Comparison of ENCODE assay signal across 23 cellular contexts in the genomic region with DNA sequence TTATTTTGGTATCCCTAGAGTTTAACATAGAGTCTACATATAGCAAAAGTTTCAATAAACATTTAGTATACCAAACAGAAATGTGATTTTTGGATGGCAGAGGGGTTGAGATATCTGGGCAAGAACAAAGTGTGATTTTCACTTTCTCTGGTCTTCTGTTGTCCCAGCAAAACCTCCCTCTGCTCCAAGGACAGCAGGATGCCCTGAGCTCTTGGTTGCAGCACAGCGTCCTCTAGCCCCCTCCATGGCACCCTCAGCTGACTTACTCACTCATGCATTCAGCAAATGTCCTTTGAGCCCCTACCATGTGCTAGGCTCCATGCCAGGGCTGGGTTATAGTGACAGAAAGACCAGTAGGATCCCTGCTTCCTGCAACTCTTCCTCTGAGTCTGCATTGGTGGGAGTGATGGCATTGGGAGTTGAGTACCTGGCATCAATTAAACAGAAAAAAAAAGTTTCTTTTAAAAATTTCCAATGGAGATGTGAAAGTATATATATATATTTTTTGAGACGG.
DNase-seq lines count a peak whose midpoint lies in the region; ATAC-seq lines count a peak whose summit lies in the region.
"Had no signal": no experiment of that assay in that cellular context is flagged by ENCODE, and none has a peak within 500 bp of the region (broad histone marks: within the 10 kb centered on the region; RNA-seq: fewer than 3 reads in every experiment).

No MANE protein-coding gene starts in this region.

- H3K4me3 ChIP-seq in BLaER1 treated with 17β-estradiol and CSF1 and Interleukin-3, amounts not matched to agents 10 nM and 100 nM, result no peak overlapping the region
- H3K4me3 ChIP-seq: A549, breast epithelium, prostate gland had no signal

- H3K27ac Mint-ChIP-seq in activated CD4-positive, alpha-beta T cell treated with anti-CD3 and anti-CD28 coated beads, Interleukin-2, amount 10 ng/mL, durations not matched to agents 7 days and 5 days, result peak overlapping the region; percentile 94
- peak overlapping the region; percentile 87 to 88 for H3K27ac Mint-ChIP-seq in T-cell
- H3K27ac Mint-ChIP-seq in effector memory CD8-positive, alpha-beta T cell, result peak overlapping the region; percentile 81 to 88
- H3K27ac Mint-ChIP-seq: H9, type B pancreatic cell had no signal

- peaks cover 27 to 77% (median 65%) of the 10 kb centered on the region in 10 experiments for H3K4me1 ChIP-seq in BLaER1 treated with 17β-estradiol and CSF1 and Interleukin-3, amounts not matched to agents 10 nM and 100 nM
- H3K4me1 ChIP-seq: A549, BE2C, breast epithelium, prostate gland had no signal

- H3K27ac ChIP-seq in BLaER1 treated with 17β-estradiol and CSF1 and Interleukin-3, amounts not matched to agents 10 nM and 100 nM, result 0 out of 22 replicates have a peak overlapping the region, but pooled peaks of 2 of the 11 experiments have one; percentile 44 to 63
- H3K27ac ChIP-seq: A549, breast epithelium, neutrophil, prostate gland had no signal

- peaks cover 6% of the 10 kb centered on the region for H3K36me3 Mint-ChIP-seq in activated CD4-positive, alpha-beta T cell treated with anti-CD3 and anti-CD28 coated beads, Interleukin-2, amount 10 ng/mL, durations not matched to agents 7 days and 5 days (ENCODE audit: low read depth)
- H3K36me3 Mint-ChIP-seq in T-cell, result no peaks in the 10 kb centered on the region
- H3K36me3 Mint-ChIP-seq in effector memory CD8-positive, alpha-beta T cell (ENCODE audit: insufficient read depth), result peaks cover 4% of the 10 kb centered on the region
- H3K36me3 Mint-ChIP-seq: type B pancreatic cell had no signal

- H3K27me3 ChIP-seq in BLaER1 treated with 17β-estradiol and CSF1 and Interleukin-3, amounts not matched to agents 10 nM and 100 nM, result no peaks in the 10 kb centered on the region
- H3K27me3 ChIP-seq: breast epithelium, neutrophil had no signal

- no peaks in the 10 kb centered on the region for H4K20me1 ChIP-seq in BLaER1 treated with 17β-estradiol and CSF1 and Interleukin-3, amounts not matched to agents 10 nM and 100 nM

- H3K9me3 Mint-ChIP-seq in activated CD4-positive, alpha-beta T cell treated with anti-CD3 and anti-CD28 coated beads, Interleukin-2, amount 10 ng/mL, durations not matched to agents 7 days and 5 days, result peaks cover 2% of the 10 kb centered on the region
- H3K9me3 Mint-ChIP-seq in T-cell, result no peaks in the 10 kb centered on the region
- H3K9me3 Mint-ChIP-seq in effector memory CD8-positive, alpha-beta T cell, result no peaks in the 10 kb centered on the region
- H3K9me3 Mint-ChIP-seq: H9 had no signal

- H3K9me3 ChIP-seq in BLaER1 treated with 17β-estradiol and CSF1 and Interleukin-3, amounts not matched to agents 10 nM and 100 nM (replicated peaks in 1 of 11), result peaks cover 0 to 13% (median 4%) of the 10 kb centered on the region in 11 experiments; a peak in 8 of 22 replicates
- H3K9me3 ChIP-seq: A549, BE2C, breast epithelium, neutrophil, prostate gland had no signal

- ATAC-seq in T-cell (replicated peaks in 1 of 4), result no peak
- ATAC-seq in effector memory CD8-positive, alpha-beta T cell (replicated peaks), result no peak
- ATAC-seq: A549, Panc1 had no signal

- H3K4me3 Mint-ChIP-seq in activated CD4-positive, alpha-beta T cell treated with anti-CD3 and anti-CD28 coated beads, Interleukin-2, amount 10 ng/mL, durations not matched to agents 7 days and 5 days, result no peak overlapping the region
- peak overlapping the region; percentile 47 to 74 (median 72) for H3K4me3 Mint-ChIP-seq in T-cell
- peak overlapping the region; percentile 55 to 83 for H3K4me3 Mint-ChIP-seq in effector memory CD8-positive, alpha-beta T cell
- H3K4me3 Mint-ChIP-seq: H9, type B pancreatic cell had no signal

- H3K9ac ChIP-seq in BLaER1 treated with 17β-estradiol and CSF1 and Interleukin-3, amounts not matched to agents 10 nM and 100 nM, result no peak overlapping the region

- POLR2A ChIA-PET in activated CD4-positive, alpha-beta T cell treated with anti-CD3 and anti-CD28 coated beads, Interleukin-2, amount 10 ng/mL, durations not matched to agents 7 days and 5 days (lab: Charles Lee), result no interaction called here
- POLR2A ChIA-PET in T-cell (lab: Charles Lee), result interaction anchor here in 1 of 2 donors (0.5 to 1.6 kb wide), 3 partner anchors 20 to 381 kb away, joined by 3 to 9 read pairs (median 3); no protein-coding TSS in a partner anchor

- H3K4me2 ChIP-seq in BLaER1 treated with 17β-estradiol and CSF1 and Interleukin-3, amounts not matched to agents 10 nM and 100 nM, result peak overlapping the region in 8 of 11 experiments; percentile 66 to 86 (median 78); a peak in 13 of 22 replicates
- H3K4me2 ChIP-seq: A549 had no signal

- H3K4me1 Mint-ChIP-seq in activated CD4-positive, alpha-beta T cell treated with anti-CD3 and anti-CD28 coated beads, Interleukin-2, amount 10 ng/mL, durations not matched to agents 7 days and 5 days, result peaks cover 65% of the 10 kb centered on the region
- peaks cover 63 to 68% (median 64%) of the 10 kb centered on the region in 3 donors for H3K4me1 Mint-ChIP-seq in T-cell
- peaks cover 26 to 42% of the 10 kb centered on the region in 2 donors for H3K4me1 Mint-ChIP-seq in effector memory CD8-positive, alpha-beta T cell (ENCODE audit: low read depth in 2 of 2)

- no peaks in the 10 kb centered on the region for H3K36me3 ChIP-seq in BLaER1 treated with 17β-estradiol and CSF1 and Interleukin-3, amounts not matched to agents 10 nM and 100 nM
- H3K36me3 ChIP-seq: BE2C, breast epithelium, neutrophil, prostate gland had no signal

- CTCF ChIA-PET in activated CD4-positive, alpha-beta T cell treated with anti-CD3 and anti-CD28 coated beads, Interleukin-2, amount 10 ng/mL, durations not matched to agents 7 days and 5 days (lab: Charles Lee), result interaction anchor here (0.8 to 2.6 kb wide), 5 partner anchors 9 to 182 kb away, joined by 3 to 7 read pairs (median 6); no protein-coding TSS in a partner anchor
- CTCF ChIA-PET in T-cell (lab: Charles Lee), result interaction anchor here in 1 of 2 donors (1.2 to 2.2 kb wide), 4 partner anchors 14 to 184 kb away, joined by 3 to 25 read pairs (median 4); no protein-coding TSS in a partner anchor

- H3K27me3 Mint-ChIP-seq in activated CD4-positive, alpha-beta T cell treated with anti-CD3 and anti-CD28 coated beads, Interleukin-2, amount 10 ng/mL, durations not matched to agents 7 days and 5 days, result peaks cover 2% of the 10 kb centered on the region
- H3K27me3 Mint-ChIP-seq in T-cell, result no peaks in the 10 kb centered on the region
- no peaks in the 10 kb centered on the region for H3K27me3 Mint-ChIP-seq in effector memory CD8-positive, alpha-beta T cell

- DNase-seq in activated CD4-positive, alpha-beta T cell treated with anti-CD3 and anti-CD28 coated beads, Interleukin-2, amount 10 ng/mL, durations not matched to agents 7 days and 5 days, result no peak
- DNase-seq in activated CD4-positive, alpha-beta T cell treated with anti-CD3 and anti-CD28 coated beads for 1 hour, result no peak
- DNase-seq in T-cell, result no peak
- no peak for DNase-seq in effector memory CD8-positive, alpha-beta T cell
- no peak for DNase-seq in HuH-7.5 (ENCODE audit: low spot score)
- DNase-seq in NCI-H748 treated with DMSO at 0.1 percent for 48 hours (lab: John Stamatoyannopoulos, UW), result no peak
- DNase-seq in DMS114 treated with DMSO at 0.1 percent for 48 hours (lab: John Stamatoyannopoulos, UW; ENCODE audit: unreplicated experiment), result no peak
- DNase-seq: amygdala; BE2C; effector CD8-positive, alpha-beta T cell; erythroblast; H9; head of caudate nucleus; mammary epithelial cell; NCI-H1694; NCI-H524 had no signal
